Comparison of ENCODE assay signal across 8 cellular contexts in the genomic region with DNA sequence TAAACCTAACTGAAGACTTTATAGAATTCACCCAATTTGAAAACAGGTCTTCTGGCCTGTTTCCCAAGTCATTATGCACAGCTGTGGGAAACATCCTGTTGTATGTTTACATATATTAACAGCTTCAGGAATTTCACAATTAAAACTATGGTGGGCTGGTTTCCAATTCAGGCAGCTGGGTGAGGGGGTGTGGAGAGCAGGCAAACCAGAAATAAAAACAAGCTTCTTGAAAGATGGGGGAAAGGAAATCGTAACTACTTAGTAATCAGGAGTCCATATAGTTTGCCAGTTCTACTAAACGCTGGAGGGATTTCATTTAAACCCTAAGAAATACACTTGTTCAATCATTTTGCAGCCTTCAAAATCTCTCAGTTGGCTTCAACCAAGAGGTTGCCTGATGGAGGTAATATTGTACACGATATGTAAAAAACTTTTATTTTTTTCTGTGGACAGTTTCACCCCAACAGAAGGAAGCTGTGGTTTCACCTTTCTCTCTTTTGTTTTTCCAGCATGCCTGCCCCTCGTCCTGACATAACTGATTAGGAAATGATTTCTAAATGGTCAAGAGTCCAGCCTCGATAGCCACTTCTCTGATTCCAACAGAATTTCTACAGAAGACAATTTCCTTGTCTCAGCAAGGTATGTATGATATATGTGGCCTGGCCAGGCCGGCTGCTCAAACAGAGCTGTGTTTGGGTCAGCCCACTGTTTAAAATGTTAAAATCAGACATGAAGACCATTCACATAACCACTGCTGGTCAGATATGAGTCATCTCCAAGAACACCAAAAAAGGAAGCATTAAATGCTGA. TPM values are rescaled to one million over a fixed set of nuclear protein-coding genes. Genes with fewer than 3 reads are reported as not detected.
DNase-seq lines count a peak whose midpoint lies in the region; ATAC-seq, FAIRE-seq and TF ChIP-seq lines count a peak whose summit lies in the region.

No MANE protein-coding gene starts in this region.

- no peak for TF ChIP-seq EP300 in K562 (IDR thresholded peaks at IDR 0.05; ENCODE audit: low read length)

- peak; percentile 88 for ATAC-seq in GM19395 (IDR thresholded peaks at IDR 0.05; ENCODE audit: unreplicated experiment)
- peak; percentile 66 for ATAC-seq in K562

- H3K36me3 ChIP-seq in HUES48 (ENCODE audit: control insufficient read depth, insufficient read depth, low read length) (no peaks in the 10 kb centered on the region), K562 (ENCODE audit: control insufficient read depth, insufficient read depth, low read length) (no peaks in the 10 kb centered on the region), mesendoderm (ENCODE audit: control insufficient read depth, insufficient read depth, low read length) (no peaks in the 10 kb centered on the region)

- peak overlapping the region; percentile 67 for H2BK5ac ChIP-seq in mesendoderm (ENCODE audit: low read length)

- H3K27me3 ChIP-seq in HUES48 (ENCODE audit: control insufficient read depth, insufficient read depth, low read length) (no peaks in the 10 kb centered on the region), K562 (ENCODE audit: control insufficient read depth in 2 of 2, insufficient read depth in 2 of 2, low read length in 2 of 2) (no peaks in the 10 kb centered on the region), mesendoderm (ENCODE audit: insufficient read depth, low read length, poor library complexity) (no peaks in the 10 kb centered on the region)

- H3K4me3 ChIP-seq in HUES48 (ENCODE audit: low read depth, low read length) (no peak overlapping the region), K562 (no peak overlapping the region), mesendoderm (ENCODE audit: low read length) (no peak overlapping the region)

- H3K23ac ChIP-seq in mesendoderm (ENCODE audit: low read length), result no peak overlapping the region

- H3K79me1 ChIP-seq in mesendoderm (ENCODE audit: low read length), result no peaks in the 10 kb centered on the region

- no TSS peak for BruUV-seq in K562 (replicated peaks; lab: Mats Ljungman, UMichigan)

- peaks cover 3% of the 10 kb centered on the region for H3K9me1 ChIP-seq in K562 (ENCODE audit: control insufficient read depth, insufficient read depth, low read length)

- H2AK5ac ChIP-seq in mesendoderm (ENCODE audit: low read length), result no peak overlapping the region

- no peak for TF ChIP-seq CTCF in K562 (IDR thresholded peaks at IDR 0.05 in 2 of 3, conservative IDR thresholded peaks at IDR 0.05 in 1 of 3; ENCODE audit: insufficient read depth in 2 of 3, low read depth in 1 of 3, low read length in 3 of 3)

- H2AFZ ChIP-seq in K562 (ENCODE audit: low read depth, low read length), result peak overlapping the region; percentile 54

- no peak for TF ChIP-seq POLR2A in K562 (conservative IDR thresholded peaks at IDR 0.05)

- in situ Hi-C loops in K562 (cut with MboI), result no loop called here

- peak overlapping the region; percentile 65 for H4K8ac ChIP-seq in mesendoderm (ENCODE audit: low read depth, low read length)

- peak overlapping the region; percentile 97 for H3K18ac ChIP-seq in mesendoderm (ENCODE audit: low read length)

- peak overlapping the region; percentile 42 for H3K56ac ChIP-seq in mesendoderm (ENCODE audit: low read length)

- H2BK15ac ChIP-seq in mesendoderm (replicated peaks; ENCODE audit: low read depth), result peak overlapping the region; percentile 57

- no peak overlapping the region for H4K5ac ChIP-seq in mesendoderm (ENCODE audit: low read length)

- H3K9ac ChIP-seq in HUES48 (ENCODE audit: low read depth, low read length), result no peak overlapping the region
- H3K9ac ChIP-seq in K562 (ENCODE audit: insufficient read depth in 1 of 2, low read depth in 2 of 2, low read length in 2 of 2), result no peak overlapping the region
- H3K9ac ChIP-seq in mesendoderm (ENCODE audit: low read length), result no peak overlapping the region

- H2BK120ac ChIP-seq in mesendoderm (ENCODE audit: low read depth, low read length), result peak overlapping the region; percentile 73

- CTCF ChIA-PET in K562 (lab: Yijun Ruan, JAX; ENCODE audit: low intra/inter-chr PET ratio), result no interaction called here

- no peak for TF ChIP-seq RAD21 in K562 (CRISPR knock-in tag; conservative IDR thresholded peaks at IDR 0.05 in 1 of 2, IDR thresholded peaks at IDR 0.05 in 1 of 2)

- intact Hi-C loops in K562 (cut with micrococcal nuclease), result no loop called here

- H3K27ac ChIP-seq in HUES48 (ENCODE audit: low read depth, low read length), result peak overlapping the region; percentile 65
- peak overlapping the region; percentile 48; the same call in 1 of the 3 replicates for H3K27ac ChIP-seq in K562 (ENCODE audit: extremely low read depth, low read depth, low read length)
- H3K27ac ChIP-seq in mesendoderm (ENCODE audit: low read depth, low read length), result no peak overlapping the region

- WGBS in K562 (ENCODE audit: insufficient coverage, low coverage, missing lambda C conversion rate), result 8% methylated on average over 6 of the region's 6 CpGs
- no CpG with 5 or more reads among the region's 6 CpGs for WGBS in mesendoderm (ENCODE audit: extremely low coverage, insufficient coverage, low lambda C conversion rate)

- peak overlapping the region; percentile 66 for H3K4ac ChIP-seq in mesendoderm (ENCODE audit: low read depth, low read length)

- DNase-seq in A172 (ENCODE audit: low spot score), result peak; percentile 84
- DNase-seq in K562 (ENCODE audit: extremely low read depth in 1 of 4, low spot score in 3 of 4), result peak in 3 of 4 experiments; percentile 7 to 50 (median 37)
- DNase-seq in mesendoderm, result peak; percentile 62
- DNase-seq in DMS153 (lab: John Stamatoyannopoulos, UW), result no peak
- DNase-seq in stimulated activated CD4-positive, alpha-beta T cell treated with anti-CD3 and anti-CD28 coated beads, Interleukin-15, amount 100 ng/mL, for 24 hours, result no peak
- DNase-seq in DMS153 treated with DMSO at 0.1 percent for 48 hours (lab: John Stamatoyannopoulos, UW; ENCODE audit: unreplicated experiment), result no peak

- H3K79me2 ChIP-seq in K562 (ENCODE audit: control insufficient read depth, insufficient read depth, low read length), result no peaks in the 10 kb centered on the region
- H3K79me2 ChIP-seq in mesendoderm (ENCODE audit: control insufficient read depth, insufficient read depth, low read length), result no peaks in the 10 kb centered on the region

- peak; percentile 70 for FAIRE-seq in K562 (lab: Jason Lieb, UNC)

- H3K4me2 ChIP-seq in K562 (ENCODE audit: insufficient read depth, low read length), result peak overlapping the region; percentile 28; the same call in 1 of the 2 replicates
- H3K4me2 ChIP-seq in mesendoderm (ENCODE audit: low read length), result no peak overlapping the region

- H3K9me3 ChIP-seq in HUES48 (ENCODE audit: control insufficient read depth, insufficient read depth, low read length), result no peaks in the 10 kb centered on the region
- no peaks in the 10 kb centered on the region for H3K9me3 ChIP-seq in K562 (replicated peaks; ENCODE audit: control insufficient read depth, insufficient read depth, low read depth, low read length)

- no peaks in the 10 kb centered on the region for H4K20me1 ChIP-seq in K562 (replicated peaks; ENCODE audit: control insufficient read depth, insufficient read depth, low read length)

- POLR2A ChIA-PET in K562 (lab: Yijun Ruan, JAX), result interaction anchor here (0.7 to 1.2 kb wide), 3 partner anchors 11 to 23 kb away, joined by 3 to 6 read pairs (median 3); no protein-coding TSS in a partner anchor

- H3K4me1 ChIP-seq in HUES48 (ENCODE audit: control insufficient read depth, insufficient read depth, low read length) (peaks cover 9% of the 10 kb centered on the region), K562 (replicated peaks in 1 of 2; ENCODE audit: control insufficient read depth in 2 of 2, insufficient read depth in 2 of 2, low read length in 2 of 2) (peaks cover 7 to 24% of the 10 kb centered on the region in 2 experiments; a peak in 4 of 5 replicates), mesendoderm (ENCODE audit: control insufficient read depth, low read depth, low read length) (peaks cover 14% of the 10 kb centered on the region)

TF ChIP-seq in K562, 482 proteins besides CTCF, POLR2A, EP300 and RAD21 (continues in another document):
- TF ChIP-seq ZBTB7A (IDR thresholded peaks at IDR 0.05; ENCODE audit: borderline replicate concordance, control insufficient read depth, low read depth, low read length) (no peak), ZNF124 (CRISPR knock-in tag; IDR thresholded peaks at IDR 0.05) (no peak), MCM2 (IDR thresholded peaks at IDR 0.05; ENCODE audit: low read depth) (no peak), SMARCA5 (IDR thresholded peaks at IDR 0.05) (no peak), ZNF175 (CRISPR knock-in tag; IDR thresholded peaks at IDR 0.05; ENCODE audit: low read depth) (peak; percentile 73; the same call in 1 of the 2 replicates), RBM14 (IDR thresholded peaks at IDR 0.05; ENCODE audit: borderline replicate concordance, insufficient read depth, low read depth, low read length) (no peak), ILF3 (IDR thresholded peaks at IDR 0.05; ENCODE audit: borderline replicate concordance) (no peak), NEUROD1 (IDR thresholded peaks at IDR 0.05; ENCODE audit: borderline replicate concordance, low read depth, low read length, partially characterized antibody) (peak; percentile 27), PTRF (tag; IDR thresholded peaks at IDR 0.05) (no peak), TCF3 (CRISPR knock-in tag; IDR thresholded peaks at IDR 0.05) (peak; percentile 16; the same call in 1 of the 2 replicates)

RNA-seq across cellular contexts. Expression of a gene that starts 22.6 kb away (rescaled TPM):
- total RNA-seq in A172 (2014; rRNA removed; shearing (Covaris generic)), result 38.2 and 38.8 TPM in 2 replicates
- total RNA-seq in K562 (2011; cell fraction: chromatin; rRNA removed; ENCODE audit: low replicate concordance), result 0.79 TPM in 1 of 2 replicates, not detected in the other
- under 0.01 and 0.13 TPM in 2 replicates for total RNA-seq in K562 (2011; cell fraction: nucleolus; rRNA removed)
- 0.07 TPM in 1 of 2 replicates, not detected in the other for total RNA-seq in K562 (2011; cell fraction: nucleoplasm; rRNA removed)
- total RNA-seq in K562 (2014; rRNA removed) (0.04 TPM in 1 of 2 replicates, not detected in the other), K562 (2014; rRNA removed; fragmentation: Illumina TruSeq; extraction: Trizol) (0.04 and 0.22 TPM in 2 replicates), K562 (2015; rRNA removed; fragmentation: Illumina TruSeq; extraction: Trizol) (0.04 TPM in 1 of 2 replicates, not detected in the other), K562 (2021) (0.20 and 0.22 TPM in 2 replicates)
- polyA plus RNA-seq in K562 (2011; rRNA removed) (0.01 and 0.07 TPM in 2 replicates), K562 (2014; fragmentation: Illumina TruSeq; extraction: Trizol) (0.03 TPM in 1 of 2 replicates, not detected in the other), K562 (2014; fragmentation: Nextera tagmentation; extraction: Ambion mirVana) (not detected), K562 (2014; rRNA removed) (0.01 TPM in 1 of 2 replicates, not detected in the other)
- polyA plus RNA-seq in K562 (2011; cell fraction: cytosol; rRNA removed), result 0.01 and 0.55 TPM in 2 replicates
- polyA plus RNA-seq in K562 (2011; cell fraction: nucleus; rRNA removed), result 0.04 TPM in 1 of 2 replicates, not detected in the other
- polyA plus RNA-seq in K562 (2012), result 0.08 TPM in 2 replicates
- 0.14 and 0.24 TPM in 2 replicates for polyA minus RNA-seq in K562 (2011; rRNA and poly(A)+ RNA removed)
- polyA minus RNA-seq in K562 (2011; cell fraction: cytosol; rRNA and poly(A)+ RNA removed), result not detected in 2 replicates
- polyA minus RNA-seq in K562 (2011; cell fraction: nucleus; rRNA and poly(A)+ RNA removed), result 0.22 TPM in 1 of 2 replicates, not detected in the other
- polyA plus RNA-seq in mesendoderm (2013, experiment 1 of 2), result 2.4 TPM
- 2.4 TPM for polyA plus RNA-seq in mesendoderm (2013, experiment 2 of 2)

Comparison
In these comparisons a context has a peak if more than half of its experiments do, and no peak if none do; other contexts are left out.
1. DNase-seq: peak in A172 (single experiment), K562 (3 of 4) and mesendoderm (single experiment); none in DMS153 (single experiment), stimulated activated CD4-positive, alpha-beta T cell treated with anti-CD3 and anti-CD28 coated beads, Interleukin-15, amount 100 ng/mL, for 24 hours (single experiment) and DMS153 treated with DMSO at 0.1 percent for 48 hours (single experiment).
2. RNA of a gene that starts 22.6 kb away (total RNA-seq): 38.2 to 38.8 TPM in A172; under 0.01 to 0.79 TPM in K562; every median in the first group is over 10 times any median in the second.